Comparison of ENCODE assay signal across 17 cellular contexts in the genomic region with DNA sequence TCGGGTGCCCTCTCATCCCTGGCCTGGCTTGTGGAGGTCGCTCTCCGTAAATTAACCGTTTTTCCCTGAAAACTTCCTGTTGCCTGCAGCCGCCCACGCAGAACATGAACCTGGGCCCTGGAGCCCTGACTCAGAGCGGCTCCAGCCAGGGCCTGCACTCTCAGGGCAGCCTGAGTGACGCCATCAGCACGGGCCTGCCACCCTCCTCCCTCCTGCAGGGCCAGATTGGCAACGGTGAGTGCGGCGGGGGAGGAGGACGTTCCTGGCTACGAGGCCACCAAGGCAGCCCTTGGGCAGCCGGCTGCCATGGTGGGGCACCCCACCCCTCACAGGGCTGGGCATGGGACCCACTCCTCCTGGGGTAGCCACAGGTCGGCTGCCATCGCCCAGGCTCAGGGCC. TPM values are rescaled to one million over a fixed set of nuclear protein-coding genes. Genes with fewer than 3 reads are reported as not detected.
DNase-seq lines count a peak whose midpoint lies in the region; FAIRE-seq and TF ChIP-seq lines count a peak whose summit lies in the region.
"Had no signal": no experiment of that assay in that cellular context is flagged by ENCODE, and none has a peak within 500 bp of the region (broad histone marks: within the 10 kb centered on the region; RNA-seq: fewer than 3 reads in every experiment).

No MANE protein-coding gene starts in this region.

- dilution Hi-C loops in mammary epithelial cell (cut with HindIII; ENCODE audit: low sequenced_read_pairs), result no loop called here

- CTCF ChIA-PET in mammary epithelial cell (lab: Charles Lee; ENCODE audit: low non-redundant PET), result no interaction called here
- CTCF ChIA-PET in activated CD4-positive, alpha-beta memory T cell treated with anti-CD3 and anti-CD28 coated beads for 36 hours (lab: Charles Lee), result no interaction called here

- peak; percentile 34 for DNase-seq in ACHN
- peak; percentile 94 for DNase-seq in HTR-8/SVneo (ENCODE audit: insufficient read length, low spot score)
- peak; percentile 84 for DNase-seq in mammary epithelial cell
- DNase-seq in kidney tubule cell (ENCODE audit: low spot score), result peak; percentile 68
- DNase-seq in GM19239 (ENCODE audit: insufficient read length, low spot score), result no peak
- DNase-seq in activated CD4-positive, alpha-beta memory T cell treated with anti-CD3 and anti-CD28 coated beads for 36 hours, result no peak
- DNase-seq in ureter (ENCODE audit: low spot score), result no peak
- DNase-seq in activated naive CD8-positive, alpha-beta T cell treated with anti-CD3 and anti-CD28 coated beads for 36 hours, result no peak
- DNase-seq: activated CD8-positive, alpha-beta memory T cell treated with anti-CD3 and anti-CD28 coated beads, Interleukin-2, amount 50 U/mL, for 4 hours; activated naive CD4-positive, alpha-beta T cell treated with Interleukin-2 at 50 U/mL for 16 hours; kidney; NCI-H2107; posterior cingulate gyrus; stimulated activated CD4-positive, alpha-beta T cell treated with anti-CD3 and anti-CD28 coated beads, Interleukin-15, amount 100 ng/mL, for 24 hours had no signal

- no peaks in the 10 kb centered on the region for H3K27me3 ChIP-seq in mammary epithelial cell (ENCODE audit: insufficient read depth, low read length)

- peak overlapping the region; percentile 18 for H2AFZ ChIP-seq in mammary epithelial cell (ENCODE audit: low read depth, low read length)

- TF ChIP-seq CTCF in mammary epithelial cell (conservative IDR thresholded peaks at IDR 0.05 in 1 of 2, IDR thresholded peaks at IDR 0.05 in 1 of 2; ENCODE audit: extremely low read depth in 1 of 2, insufficient read depth in 1 of 2, low read depth in 1 of 2, low read length in 2 of 2), result no peak

- H3K36me3 ChIP-seq in mammary epithelial cell (ENCODE audit: insufficient read depth, low read length), result peaks cover 4% of the 10 kb centered on the region

- no peaks in the 10 kb centered on the region for H3K9me3 Mint-ChIP-seq in activated CD4-positive, alpha-beta memory T cell treated with anti-CD3 and anti-CD28 coated beads for 36 hours
- H3K9me3 Mint-ChIP-seq in activated naive CD8-positive, alpha-beta T cell treated with anti-CD3 and anti-CD28 coated beads for 36 hours, result no peaks in the 10 kb centered on the region

- no peak overlapping the region for H3K27ac Mint-ChIP-seq in activated CD4-positive, alpha-beta memory T cell treated with anti-CD3 and anti-CD28 coated beads for 36 hours
- H3K27ac Mint-ChIP-seq in activated naive CD8-positive, alpha-beta T cell treated with anti-CD3 and anti-CD28 coated beads for 36 hours, result no peak overlapping the region

- peaks cover 25% of the 10 kb centered on the region for H3K4me1 Mint-ChIP-seq in activated CD4-positive, alpha-beta memory T cell treated with anti-CD3 and anti-CD28 coated beads for 36 hours (ENCODE audit: low read depth)
- peaks cover 16% of the 10 kb centered on the region for H3K4me1 Mint-ChIP-seq in activated naive CD8-positive, alpha-beta T cell treated with anti-CD3 and anti-CD28 coated beads for 36 hours

- no peaks in the 10 kb centered on the region for H3K9me3 ChIP-seq in mammary epithelial cell (replicated peaks; ENCODE audit: insufficient read depth, low read length)
- H3K9me3 ChIP-seq: A549 had no signal

- no peak overlapping the region for H3K4me3 ChIP-seq in mammary epithelial cell (replicated peaks in 1 of 3; ENCODE audit: insufficient read depth in 1 of 3, low read depth in 2 of 3, low read length in 3 of 3)
- H3K4me3 ChIP-seq: A549 had no signal

- no peaks in the 10 kb centered on the region for H4K20me1 ChIP-seq in mammary epithelial cell (ENCODE audit: insufficient read depth, low read length)

- H3K79me2 ChIP-seq in mammary epithelial cell (ENCODE audit: insufficient read depth, low read length), result peaks cover 38% of the 10 kb centered on the region

- no TSS peak for BruUV-seq in mammary epithelial cell (replicated peaks; lab: Mats Ljungman, UMichigan)

- H3K27me3 Mint-ChIP-seq in activated CD4-positive, alpha-beta memory T cell treated with anti-CD3 and anti-CD28 coated beads for 36 hours, result no peaks in the 10 kb centered on the region
- H3K27me3 Mint-ChIP-seq in activated naive CD8-positive, alpha-beta T cell treated with anti-CD3 and anti-CD28 coated beads for 36 hours, result no peaks in the 10 kb centered on the region

- intact Hi-C loops in mammary epithelial cell (cut with micrococcal nuclease), result loop anchor here (2.0 kb wide), 2 partner anchors 19 to 21 kb away; partner anchors contain the start of genes MTG2, PSMA7 and SS18L1
- intact Hi-C loops in activated CD4-positive, alpha-beta memory T cell treated with anti-CD3 and anti-CD28 coated beads for 36 hours (cut with micrococcal nuclease), result loop anchor here (2.0 kb wide), 1 partner anchor 19 kb away; the partner anchor contains the start of genes PSMA7 and SS18L1

- FAIRE-seq in HTR-8/SVneo (lab: Jason Lieb, UNC), result peak; percentile 100
- no peak for FAIRE-seq in GM19239 (lab: Jason Lieb, UNC)
- FAIRE-seq: A549, kidney had no signal

- H3K27ac ChIP-seq in mammary epithelial cell (ENCODE audit: insufficient read depth, low read depth, low read length), result peak overlapping the region; percentile 9
- H3K27ac ChIP-seq: A549 had no signal

- in situ Hi-C loops in ACHN (cut with HindIII; ENCODE audit: low pct_ligation_motif_present, low pct_unique_long_range_greater_than_20kb, low sequenced_read_pairs) (no loop called here), mammary epithelial cell (cut with MboI; ENCODE audit: low sequenced_read_pairs in 2 of 2) (no loop called here)

- WGBS in mammary epithelial cell (ENCODE audit: low coverage, missing lambda C conversion rate), result 0% methylated on average over 7 of the region's 17 CpGs

- peak overlapping the region; percentile 74 for H3K4me2 ChIP-seq in mammary epithelial cell (ENCODE audit: insufficient read depth, low read depth, low read length)
- H3K4me2 ChIP-seq: A549 had no signal

- H3K4me3 Mint-ChIP-seq in activated CD4-positive, alpha-beta memory T cell treated with anti-CD3 and anti-CD28 coated beads for 36 hours, result no peak overlapping the region
- no peak overlapping the region for H3K4me3 Mint-ChIP-seq in activated naive CD8-positive, alpha-beta T cell treated with anti-CD3 and anti-CD28 coated beads for 36 hours

- POLR2A ChIA-PET in activated CD4-positive, alpha-beta memory T cell treated with anti-CD3 and anti-CD28 coated beads for 36 hours (lab: Charles Lee), result no interaction called here

- H3K9ac ChIP-seq in mammary epithelial cell (ENCODE audit: insufficient read depth, low read length), result no peak overlapping the region

- H3K36me3 Mint-ChIP-seq in activated CD4-positive, alpha-beta memory T cell treated with anti-CD3 and anti-CD28 coated beads for 36 hours, result peaks cover 28% of the 10 kb centered on the region
- H3K36me3 Mint-ChIP-seq in activated naive CD8-positive, alpha-beta T cell treated with anti-CD3 and anti-CD28 coated beads for 36 hours, result peaks cover 12% of the 10 kb centered on the region

- H3K4me1 ChIP-seq in mammary epithelial cell (ENCODE audit: insufficient read depth, low read length), result peaks cover 40% of the 10 kb centered on the region

RNA-seq across cellular contexts. Expression of gene SS18L1, which starts 17.8 kb away (rescaled TPM):
- 10 to 100 TPM; 16.3 to 20.6 TPM for total RNA-seq in mammary epithelial cell
- polyA plus RNA-seq in mammary epithelial cell, result 10.4 TPM
- polyA minus RNA-seq in mammary epithelial cell, result 17.7 TPM
- 10 to 100 TPM; 13.7 to 15.2 TPM for total RNA-seq in activated CD4-positive, alpha-beta memory T cell treated with anti-CD3 and anti-CD28 coated beads for 36 hours
- 15.6 TPM for total RNA-seq in ureter
- total RNA-seq in activated naive CD8-positive, alpha-beta T cell treated with anti-CD3 and anti-CD28 coated beads for 36 hours, result 10 to 100 TPM; 12.1 to 12.3 TPM

RNA-seq across cellular contexts. Expression of gene PSMA7, which starts 18.2 kb away (rescaled TPM):
- total RNA-seq in mammary epithelial cell, result 100 to 1,000 TPM; 173 to 303 TPM
- polyA plus RNA-seq in mammary epithelial cell, result 575 TPM
- polyA minus RNA-seq in mammary epithelial cell, result 118 TPM
- total RNA-seq in activated CD4-positive, alpha-beta memory T cell treated with anti-CD3 and anti-CD28 coated beads for 36 hours, result 100 to 1,000 TPM; 301 to 316 TPM
- 181 TPM for total RNA-seq in ureter
- total RNA-seq in activated naive CD8-positive, alpha-beta T cell treated with anti-CD3 and anti-CD28 coated beads for 36 hours, result 100 to 1,000 TPM; 362 to 367 TPM

RNA-seq across cellular contexts. Expression of gene MTG2, which starts 21.5 kb away (rescaled TPM):
- total RNA-seq in mammary epithelial cell (10 to 100 TPM; 20.7 to 38.6 TPM), ureter (35.5 TPM)
- 28.2 TPM for polyA plus RNA-seq in mammary epithelial cell
- polyA minus RNA-seq in mammary epithelial cell, result 8.8 TPM
- total RNA-seq in activated CD4-positive, alpha-beta memory T cell treated with anti-CD3 and anti-CD28 coated beads for 36 hours, result 10 to 100 TPM; 31.4 to 32.5 TPM
- total RNA-seq in activated naive CD8-positive, alpha-beta T cell treated with anti-CD3 and anti-CD28 coated beads for 36 hours, result 10 to 100 TPM; 36.1 to 39.9 TPM

RNA-seq across cellular contexts. Expression of gene LSM14B, which starts 39.1 kb away (rescaled TPM):
- total RNA-seq in mammary epithelial cell, result 10 to 100 TPM; 31.5 to 36.3 TPM
- 20.3 TPM for polyA plus RNA-seq in mammary epithelial cell
- polyA minus RNA-seq in mammary epithelial cell, result 20.6 TPM
- 10 to 100 TPM; 33.4 to 35.1 TPM for total RNA-seq in activated CD4-positive, alpha-beta memory T cell treated with anti-CD3 and anti-CD28 coated beads for 36 hours
- total RNA-seq in ureter, result 39.0 TPM
- 10 to 100 TPM; 32.8 to 34.5 TPM for total RNA-seq in activated naive CD8-positive, alpha-beta T cell treated with anti-CD3 and anti-CD28 coated beads for 36 hours

RNA-seq across cellular contexts. Expression of gene HRH3, which starts 58.7 kb away (rescaled TPM):
- total RNA-seq in mammary epithelial cell (not detected), ureter (4.2 TPM)
- polyA plus RNA-seq in mammary epithelial cell, result not detected
- polyA minus RNA-seq in mammary epithelial cell, result not detected
- total RNA-seq in activated CD4-positive, alpha-beta memory T cell treated with anti-CD3 and anti-CD28 coated beads for 36 hours, result not detected
- not detected for total RNA-seq in activated naive CD8-positive, alpha-beta T cell treated with anti-CD3 and anti-CD28 coated beads for 36 hours
- total RNA-seq: kidney; RPMI7951; T-helper 1 cell treated with Interleukin-12 subunit alpha and Interleukin-12 subunit beta and Interleukin-4 antibody, amounts not matched to agents 30 ng/mL and 1 ng/mL, for 36 hours had no signal
- polyA plus RNA-seq: A549 had no signal

Comparison
In these comparisons a context has a peak if more than half of its experiments do, and no peak if none do; other contexts are left out.
1. DNase-seq: peak in ACHN (single experiment), HTR-8/SVneo (single experiment), mammary epithelial cell (single experiment) and kidney tubule cell (single experiment); none in GM19239 (single experiment), activated CD4-positive, alpha-beta memory T cell treated with anti-CD3 and anti-CD28 coated beads for 36 hours (single experiment), ureter (single experiment) and activated naive CD8-positive, alpha-beta T cell treated with anti-CD3 and anti-CD28 coated beads for 36 hours (single experiment).